Comparison of ENCODE assay signal across 24 cellular contexts in the genomic region with DNA sequence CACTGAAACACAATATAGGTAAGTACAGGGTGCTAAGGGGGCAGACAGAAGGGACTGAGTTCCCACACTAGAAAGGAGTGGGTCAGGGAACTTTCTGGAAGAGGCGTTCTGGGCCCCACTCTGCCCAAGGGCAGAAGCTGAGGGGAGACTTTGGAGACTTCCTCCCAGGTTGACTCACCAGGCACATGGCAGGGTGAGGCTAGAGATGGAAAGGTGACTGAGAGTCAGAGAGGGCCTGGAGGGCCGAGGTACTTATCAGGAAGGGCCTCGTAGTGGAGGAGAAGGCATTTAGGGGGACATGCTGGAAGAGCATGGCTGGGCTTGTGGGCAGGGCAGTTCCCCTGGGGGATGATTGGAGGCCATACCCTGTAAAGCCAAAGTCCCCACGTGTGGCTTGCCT.
DNase-seq lines count a peak whose midpoint lies in the region; ATAC-seq, FAIRE-seq and TF ChIP-seq lines count a peak whose summit lies in the region.
"Had no signal": no experiment of that assay in that cellular context is flagged by ENCODE, and none has a peak within 500 bp of the region (broad histone marks: within the 10 kb centered on the region; RNA-seq: fewer than 3 reads in every experiment).

No MANE protein-coding gene starts in this region.

- no peak for TF ChIP-seq RAD21 in IMR-90 (IDR thresholded peaks at IDR 0.05; ENCODE audit: low read length)
- TF ChIP-seq RAD21 in H1 (IDR thresholded peaks at IDR 0.05 in 1 of 2, conservative IDR thresholded peaks at IDR 0.05 in 1 of 2; ENCODE audit: low read depth in 2 of 2, low read length in 2 of 2) = no peak

- no peak for TF ChIP-seq CTCF in IMR-90 (conservative IDR thresholded peaks at IDR 0.05; ENCODE audit: low read depth, low read length)
- no peak for TF ChIP-seq CTCF in H1 (IDR thresholded peaks at IDR 0.05; ENCODE audit: control extremely low read depth in 1 of 3, insufficient read depth in 1 of 3, low read depth in 1 of 3, low read length in 3 of 3)

- no peak overlapping the region for H3K23ac ChIP-seq in IMR-90 (ENCODE audit: low read depth, low read length)
- no peak overlapping the region for H3K23ac ChIP-seq in H1 (ENCODE audit: insufficient read length)
- no peak overlapping the region for H3K23ac ChIP-seq in neuronal stem cell (ENCODE audit: low read depth, low read length, poor library complexity)

- POLR2A ChIA-PET in activated CD4-positive, alpha-beta T cell treated with anti-CD3 and anti-CD28 coated beads for 36 hours (lab: Charles Lee) = no interaction called here
- POLR2A ChIA-PET in IMR-90 (lab: Charles Lee; ENCODE audit: unreplicated experiment) (no interaction called here), H1 (lab: Charles Lee; ENCODE audit: partially characterized antibody) (no interaction called here)

- H3K4me1 ChIP-seq in IMR-90 (ENCODE audit: control insufficient read depth, insufficient read depth, low read length) (no peaks in the 10 kb centered on the region), H1 (replicated peaks in 1 of 4; ENCODE audit: control insufficient read depth in 3 of 4, insufficient read depth in 4 of 4, low read length in 3 of 4) (no peaks in the 10 kb centered on the region), neuronal stem cell (ENCODE audit: control insufficient read depth in 2 of 2, insufficient read depth in 1 of 2, low read depth in 1 of 2, low read length in 2 of 2) (no peaks in the 10 kb centered on the region)
- H3K4me1 ChIP-seq: SJSA1 had no signal

- H3K9ac ChIP-seq in IMR-90 (ENCODE audit: low read depth, low read length) (no peak overlapping the region), H1 (replicated peaks in 1 of 4; ENCODE audit: extremely low read depth in 1 of 4, low read depth in 3 of 4, low read length in 3 of 4) (no peak overlapping the region), neuronal stem cell (ENCODE audit: low read depth, low read length, poor library complexity) (no peak overlapping the region)
- H3K9ac ChIP-seq: parathyroid adenoma had no signal

- FAIRE-seq in H1 (lab: Jason Lieb, UNC) (no peak), GM12891 (lab: Jason Lieb, UNC) (no peak)
- FAIRE-seq: colon had no signal

- in situ Hi-C loops in IMR-90 (cut with MboI; ENCODE audit: low sequenced_read_pairs) = no loop called here

- H2AFZ ChIP-seq in IMR-90 (replicated peaks; ENCODE audit: low read length, poor library complexity) (no peak overlapping the region), H1 (ENCODE audit: low read length) (0 out of 2 replicates have a peak overlapping the region, but pooled peaks have one; percentile 7), neuronal stem cell (ENCODE audit: low read length) (no peak overlapping the region)
- H2AFZ ChIP-seq: parathyroid adenoma, PC-9 had no signal

- 100% methylated on average over 2 of the region's 4 CpGs; no CpG with 5 or more reads in 1 of the 2 experiments for WGBS in IMR-90 (ENCODE audit: extremely low coverage in 2 of 2, insufficient read length in 1 of 2), 2 experiments
- 95% methylated on average over 4 of the region's 4 CpGs; no CpG with 5 or more reads in 1 of the 2 experiments for WGBS in H1 (ENCODE audit: extremely low coverage in 1 of 2, insufficient coverage in 1 of 2, insufficient read length in 1 of 2, insufficient replicate concordance in 2 of 2, low coverage in 1 of 2, low lambda C conversion rate in 2 of 2, missing lambda C conversion rate in 1 of 2), 2 experiments
- no CpG with 5 or more reads among the region's 4 CpGs for WGBS in neuronal stem cell (ENCODE audit: extremely low coverage in 2 of 2, insufficient read length in 2 of 2, insufficient replicate concordance in 1 of 2), 2 donors

- H3K79me1 ChIP-seq in IMR-90 (ENCODE audit: low read depth in 1 of 2, low read length in 2 of 2) (no peaks in the 10 kb centered on the region), H1 (ENCODE audit: low read depth, low read length) (no peaks in the 10 kb centered on the region), neuronal stem cell (ENCODE audit: low read depth, low read length) (no peaks in the 10 kb centered on the region)

- peaks cover 6% of the 10 kb centered on the region for H3K9me3 Mint-ChIP-seq in activated CD4-positive, alpha-beta T cell treated with anti-CD3 and anti-CD28 coated beads for 36 hours (ENCODE audit: low read depth)

- dilution Hi-C loops in IMR-90 (cut with HindIII; ENCODE audit: low sequenced_read_pairs, unreplicated experiment) = no loop called here

- no peak overlapping the region for H3K27ac ChIP-seq in IMR-90 (ENCODE audit: insufficient read depth, low read length)
- H3K27ac ChIP-seq in H1 (ENCODE audit: low read depth, low read length) = no peak overlapping the region
- H3K27ac ChIP-seq in neuronal stem cell (replicated peaks; ENCODE audit: low read length) = no peak overlapping the region
- H3K27ac ChIP-seq: lower lobe of right lung, parathyroid adenoma, PC-9, SJSA1, upper lobe of left lung had no signal

- BruUV-seq in IMR-90 (replicated peaks; lab: Mats Ljungman, UMichigan) = no TSS peak

- H4K20me1 ChIP-seq in IMR-90 (ENCODE audit: insufficient read depth, low read length) (no peaks in the 10 kb centered on the region), H1 (replicated peaks in 1 of 2; ENCODE audit: control insufficient read depth in 1 of 2, insufficient read depth in 2 of 2, low read length in 2 of 2) (no peaks in the 10 kb centered on the region)

- H3K9me1 ChIP-seq in IMR-90 (ENCODE audit: insufficient read depth, low read length) = no peaks in the 10 kb centered on the region; the same call in 1 of the 2 replicates

- H2BK12ac ChIP-seq in H1 (ENCODE audit: low read depth, low read length) (no peak overlapping the region), neuronal stem cell (ENCODE audit: low read length) (no peak overlapping the region)

- peaks cover 71% of the 10 kb centered on the region for H3K4me1 Mint-ChIP-seq in activated CD4-positive, alpha-beta T cell treated with anti-CD3 and anti-CD28 coated beads for 36 hours

- H3K4me3 Mint-ChIP-seq in activated CD4-positive, alpha-beta T cell treated with anti-CD3 and anti-CD28 coated beads for 36 hours = no peak overlapping the region

- H3K4me3 ChIP-seq in IMR-90 (ENCODE audit: insufficient read depth, low read depth, low read length) = no peak overlapping the region
- no peak overlapping the region for H3K4me3 ChIP-seq in H1 (ENCODE audit: extremely low read depth in 1 of 4, insufficient read depth in 2 of 4, low read depth in 3 of 4, low read length in 4 of 4)
- H3K4me3 ChIP-seq in neuronal stem cell (ENCODE audit: low read length in 2 of 2) = no peak overlapping the region
- H3K4me3 ChIP-seq: lower lobe of right lung, PC-9, SJSA1, upper lobe of left lung had no signal

- 0 out of 2 replicates have a peak overlapping the region, but pooled peaks have one; percentile 2 for H3K14ac ChIP-seq in IMR-90 (replicated peaks; ENCODE audit: low read depth, low read length)
- H3K14ac ChIP-seq in H1 (ENCODE audit: insufficient read length) = no peak overlapping the region
- no peak overlapping the region for H3K14ac ChIP-seq in neuronal stem cell (ENCODE audit: low read length)

- H3K79me2 ChIP-seq in H1 (ENCODE audit: control insufficient read depth in 1 of 2, insufficient read depth in 2 of 2, low read length in 2 of 2) = no peaks in the 10 kb centered on the region
- H3K79me2 ChIP-seq: parathyroid adenoma had no signal

- H3K27me3 Mint-ChIP-seq in activated CD4-positive, alpha-beta T cell treated with anti-CD3 and anti-CD28 coated beads for 36 hours = no peaks in the 10 kb centered on the region

- no peak overlapping the region for H4K5ac ChIP-seq in IMR-90 (ENCODE audit: low read depth, low read length)
- no peak overlapping the region for H4K5ac ChIP-seq in H1 (ENCODE audit: insufficient read length, low read depth, low read length)

- H3K4me2 ChIP-seq in IMR-90 (ENCODE audit: low read depth, low read length) = no peak overlapping the region
- no peak overlapping the region for H3K4me2 ChIP-seq in H1 (ENCODE audit: insufficient read depth in 1 of 2, low read depth in 2 of 2, low read length in 2 of 2)
- no peak overlapping the region for H3K4me2 ChIP-seq in neuronal stem cell (ENCODE audit: insufficient read depth, low read length, poor library complexity, severe bottlenecking)
- H3K4me2 ChIP-seq: PC-9 had no signal

- H2BK15ac ChIP-seq in IMR-90 (ENCODE audit: low read depth, low read length) (no peak overlapping the region), H1 (ENCODE audit: low read length) (no peak overlapping the region), neuronal stem cell (ENCODE audit: low read length) (peak overlapping the region; percentile 24)

- no peak overlapping the region for H4K91ac ChIP-seq in IMR-90 (ENCODE audit: insufficient read depth, low read depth, low read length)
- no peak overlapping the region for H4K91ac ChIP-seq in H1 (replicated peaks; ENCODE audit: insufficient read length, low read length)
- H4K91ac ChIP-seq in neuronal stem cell (ENCODE audit: low read depth, low read length, poor library complexity) = no peak overlapping the region

- no peaks in the 10 kb centered on the region for H3K23me2 ChIP-seq in H1 (ENCODE audit: low read depth, low read length)

- CTCF ChIA-PET in activated CD4-positive, alpha-beta T cell treated with anti-CD3 and anti-CD28 coated beads for 36 hours (lab: Charles Lee) = interaction anchor here (0.6 kb wide), 1 partner anchor 244 kb away, joined by 3 read pairs; no protein-coding TSS in a partner anchor
- CTCF ChIA-PET in IMR-90 (lab: Yijun Ruan, JAX) (no interaction called here), H1 (lab: Charles Lee; ENCODE audit: partially characterized antibody) (interaction anchor here (1.1 to 1.4 kb wide), 3 partner anchors 10 to 755 kb away, joined by 3 to 4 read pairs (median 3); no protein-coding TSS in a partner anchor)

- H3K56ac ChIP-seq in IMR-90 (ENCODE audit: extremely low read depth, insufficient read depth, low read length) (no peak overlapping the region), H1 (replicated peaks; ENCODE audit: insufficient read length, low read depth, low read length) (no peak overlapping the region)

- H3K27me3 ChIP-seq in IMR-90 (ENCODE audit: control insufficient read depth, insufficient read depth, low read length) (no peaks in the 10 kb centered on the region; the same call in 1 of the 2 replicates), H1 (replicated peaks in 1 of 4; ENCODE audit: control insufficient read depth in 3 of 4, extremely low read depth in 1 of 4, insufficient read depth in 3 of 4, low read length in 3 of 4) (no peaks in the 10 kb centered on the region), neuronal stem cell (ENCODE audit: control insufficient read depth in 3 of 3, insufficient read depth in 3 of 3, low read depth in 1 of 3, low read length in 3 of 3) (peaks cover 0 to 33% (median 2%) of the 10 kb centered on the region in 3 experiments)
- H3K27me3 ChIP-seq: SJSA1, upper lobe of left lung had no signal

- H2BK5ac ChIP-seq in IMR-90 (ENCODE audit: low read depth, low read length, poor library complexity, severe bottlenecking) (no peak overlapping the region), H1 (ENCODE audit: low read depth, low read length) (no peak overlapping the region), neuronal stem cell (ENCODE audit: low read length) (peak overlapping the region; percentile 10)

- H3K36me3 ChIP-seq in IMR-90 (ENCODE audit: control insufficient read depth, insufficient read depth, low read length) (no peaks in the 10 kb centered on the region), H1 (ENCODE audit: control insufficient read depth in 2 of 4, insufficient read depth in 4 of 4, low read length in 3 of 4) (no peaks in the 10 kb centered on the region), neuronal stem cell (replicated peaks in 1 of 2; ENCODE audit: control insufficient read depth in 2 of 2, insufficient read depth in 2 of 2, low read length in 2 of 2) (no peaks in the 10 kb centered on the region)
- H3K36me3 ChIP-seq: lower lobe of right lung, SJSA1, upper lobe of left lung had no signal

- H2BK120ac ChIP-seq in IMR-90 (ENCODE audit: low read depth, low read length) (no peak overlapping the region), H1 (replicated peaks; ENCODE audit: low read depth, low read length) (no peak overlapping the region), neuronal stem cell (ENCODE audit: low read depth, low read length) (no peak overlapping the region)

- no peak overlapping the region for H4K8ac ChIP-seq in IMR-90 (ENCODE audit: low read depth in 2 of 2, low read length in 2 of 2)
- H4K8ac ChIP-seq in H1 (ENCODE audit: extremely low read depth, insufficient read depth, low read length) = no peak overlapping the region
- no peak overlapping the region for H4K8ac ChIP-seq in neuronal stem cell (ENCODE audit: low read depth, low read length)

- no peak overlapping the region for H3K27ac Mint-ChIP-seq in activated CD4-positive, alpha-beta T cell treated with anti-CD3 and anti-CD28 coated beads for 36 hours

- H3K9me3 ChIP-seq in IMR-90 (ENCODE audit: control insufficient read depth, insufficient read depth, low read length) (no peaks in the 10 kb centered on the region), H1 (ENCODE audit: insufficient read depth in 2 of 2, low read depth in 1 of 2, low read length in 1 of 2) (no peaks in the 10 kb centered on the region), neuronal stem cell (replicated peaks in 1 of 2; ENCODE audit: control insufficient read depth in 2 of 2, insufficient read depth in 1 of 2, low read depth in 1 of 2, low read length in 2 of 2) (peaks cover 0 to 3% of the 10 kb centered on the region in 2 donors)
- H3K9me3 ChIP-seq: lower lobe of right lung, SJSA1, upper lobe of left lung had no signal

- H2AK5ac ChIP-seq in IMR-90 (ENCODE audit: low read depth, low read length) (no peak overlapping the region; the same call in 1 of the 2 replicates), H1 (ENCODE audit: low read depth, low read length) (no peak overlapping the region), neuronal stem cell (ENCODE audit: low read depth, low read length) (no peak overlapping the region)

- ATAC-seq in activated CD4-positive, alpha-beta T cell treated with anti-CD3 and anti-CD28 coated beads for 36 hours = peak; percentile 35
- ATAC-seq in IMR-90 (ENCODE audit: low read depth) (no peak), GM18517 (IDR thresholded peaks at IDR 0.05; ENCODE audit: unreplicated experiment) (no peak)
- ATAC-seq: lower lobe of right lung had no signal

- no peak for TF ChIP-seq EP300 in H1 (IDR thresholded peaks at IDR 0.05; ENCODE audit: borderline replicate concordance in 1 of 2, low read depth in 2 of 2, low read length in 2 of 2)

- TF ChIP-seq POLR2A in IMR-90 (IDR thresholded peaks at IDR 0.05; ENCODE audit: low read depth, low read length) = no peak
- no peak for TF ChIP-seq POLR2A in H1 (IDR thresholded peaks at IDR 0.05; ENCODE audit: control extremely low read depth in 1 of 2, low read depth in 2 of 2, low read length in 2 of 2)
- TF ChIP-seq POLR2A in GM12891 (IDR thresholded peaks at IDR 0.05; ENCODE audit: low read depth, low read length) = no peak

- H3K18ac ChIP-seq in IMR-90 (ENCODE audit: low read depth, low read length) = no peak overlapping the region
- no peak overlapping the region for H3K18ac ChIP-seq in H1 (ENCODE audit: extremely low read depth, low read length)
- H3K18ac ChIP-seq in neuronal stem cell (ENCODE audit: low read length) = no peak overlapping the region

- H3K4ac ChIP-seq in IMR-90 (ENCODE audit: low read depth, low read length) = no peak overlapping the region
- H3K4ac ChIP-seq in H1 (replicated peaks; ENCODE audit: insufficient read length, low read depth, low read length) = no peak overlapping the region
- H3K4ac ChIP-seq in neuronal stem cell (ENCODE audit: low read length) = no peak overlapping the region

- DNase-seq in activated CD4-positive, alpha-beta T cell treated with anti-CD3 and anti-CD28 coated beads for 36 hours = no peak
- no peak for DNase-seq in activated CD4-positive, alpha-beta T cell treated with anti-CD3 and anti-CD28 coated beads, Interleukin-2, amount 50 U/mL, for 4 hours
- DNase-seq in IMR-90 (no peak), H1 (ENCODE audit: low read depth in 1 of 2, low spot score in 2 of 2) (no peak), neuronal stem cell (ENCODE audit: low spot score) (no peak), HUDEP-2 (lab: John Stamatoyannopoulos, UW; ENCODE audit: unreplicated experiment in 76 of 76) (no peak), GM12891 (ENCODE audit: insufficient read length, low spot score) (no peak)
- DNase-seq: 8988T; activated CD4-positive, CD25-positive, alpha-beta regulatory T cell; activated gamma-delta T cell; DMS 273 treated with DMSO at 0.1 percent for 48 hours; GF-D8; HCEC 1CT; islet precursor cell; lower lobe of right lung; NCI-H146; NCI-H774; PC-9; stimulated activated CD4-positive, alpha-beta T cell treated with anti-CD3 and anti-CD28 coated beads, Interleukin-1b, Interleukin-23, amount 100 ng/mL, for 48 hours; upper lobe of left lung had no signal

- H2AK9ac ChIP-seq in IMR-90 (replicated peaks; ENCODE audit: low read depth, low read length, poor library complexity) = no peak overlapping the region

- H3K36me3 Mint-ChIP-seq in activated CD4-positive, alpha-beta T cell treated with anti-CD3 and anti-CD28 coated beads for 36 hours (ENCODE audit: low read depth) = no peaks in the 10 kb centered on the region

- intact Hi-C loops in activated CD4-positive, alpha-beta T cell treated with anti-CD3 and anti-CD28 coated beads for 36 hours (cut with DNase I, micrococcal nuclease) = no loop called here
- intact Hi-C loops in IMR-90 (cut with micrococcal nuclease) = no loop called here

- H2BK20ac ChIP-seq in IMR-90 (ENCODE audit: low read depth, low read length) = no peak overlapping the region
- H2BK20ac ChIP-seq in H1 (ENCODE audit: low read length) = no peak overlapping the region
